ENCODE assay signal across 1 cellular context in the genomic region with DNA sequence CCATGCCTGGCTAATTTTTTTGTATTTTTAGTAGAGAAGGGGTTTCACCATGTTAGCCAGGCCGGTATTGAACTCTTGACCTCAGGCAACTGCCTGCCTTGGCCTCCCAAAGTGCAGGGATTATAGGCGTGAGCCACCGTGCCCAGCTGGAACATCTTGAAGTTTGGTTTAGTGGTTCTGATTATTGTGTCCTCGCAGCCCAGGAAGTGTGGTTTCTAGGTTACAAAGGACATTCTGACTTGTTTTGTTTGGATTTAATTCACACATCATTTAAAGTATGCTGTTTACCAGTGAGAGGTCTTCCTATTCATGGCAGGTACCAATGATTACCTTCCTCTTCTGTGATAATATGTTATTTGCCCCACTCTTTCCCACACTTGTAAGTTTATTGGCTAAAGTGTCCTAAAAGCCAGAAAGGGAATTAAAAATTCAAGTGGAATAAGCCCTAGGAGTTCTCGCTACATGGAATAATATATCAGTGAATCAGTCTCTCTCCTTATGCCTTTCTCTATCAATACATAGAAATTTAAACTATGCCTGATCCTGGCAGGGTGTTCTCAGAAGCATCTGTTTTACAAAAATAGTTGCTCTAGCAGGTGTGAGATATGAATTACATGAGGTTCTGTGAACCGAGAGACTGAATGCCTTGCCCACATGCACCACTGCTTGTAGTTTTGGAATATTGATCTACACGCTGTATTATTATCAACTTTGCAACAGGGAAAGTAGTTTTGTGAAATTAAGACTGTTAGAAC.
TF ChIP-seq lines count a peak whose summit lies in the region.

No MANE protein-coding gene starts in this region.

TF ChIP-seq in endothelial cell of umbilical vein, 7 proteins besides CTCF, POLR2A, EP300 and RAD21:
- TF ChIP-seq FOS (IDR thresholded peaks at IDR 0.05; ENCODE audit: borderline replicate concordance, insufficient read depth, low read length) (no peak), GATA2 (IDR thresholded peaks at IDR 0.05; ENCODE audit: insufficient read depth, insufficient read length, low read depth, low read length) (no peak), MYC (IDR thresholded peaks at IDR 0.05; ENCODE audit: low read depth, low read length) (no peak), JUN (IDR thresholded peaks at IDR 0.05; ENCODE audit: borderline replicate concordance, insufficient read depth, insufficient read length, low read depth) (no peak), POLR2AphosphoS5 (IDR thresholded peaks at IDR 0.05; ENCODE audit: insufficient read depth, low read depth, low read length) (no peak), EZH2 (IDR thresholded peaks at IDR 0.05; ENCODE audit: borderline replicate concordance, low read depth, low read length, severe bottlenecking) (no peak)
- TF ChIP-seq, protein P1, sequence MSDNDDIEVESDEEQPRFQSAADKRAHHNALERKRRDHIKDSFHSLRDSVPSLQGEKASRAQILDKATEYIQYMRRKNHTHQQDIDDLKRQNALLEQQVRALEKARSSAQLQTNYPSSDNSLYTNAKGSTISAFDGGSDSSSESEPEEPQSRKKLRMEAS (IDR thresholded peaks at IDR 0.05; ENCODE audit: insufficient read depth, insufficient read length): no peak
